Comparison of ENCODE assay signal across 18 cellular contexts in the genomic region with DNA sequence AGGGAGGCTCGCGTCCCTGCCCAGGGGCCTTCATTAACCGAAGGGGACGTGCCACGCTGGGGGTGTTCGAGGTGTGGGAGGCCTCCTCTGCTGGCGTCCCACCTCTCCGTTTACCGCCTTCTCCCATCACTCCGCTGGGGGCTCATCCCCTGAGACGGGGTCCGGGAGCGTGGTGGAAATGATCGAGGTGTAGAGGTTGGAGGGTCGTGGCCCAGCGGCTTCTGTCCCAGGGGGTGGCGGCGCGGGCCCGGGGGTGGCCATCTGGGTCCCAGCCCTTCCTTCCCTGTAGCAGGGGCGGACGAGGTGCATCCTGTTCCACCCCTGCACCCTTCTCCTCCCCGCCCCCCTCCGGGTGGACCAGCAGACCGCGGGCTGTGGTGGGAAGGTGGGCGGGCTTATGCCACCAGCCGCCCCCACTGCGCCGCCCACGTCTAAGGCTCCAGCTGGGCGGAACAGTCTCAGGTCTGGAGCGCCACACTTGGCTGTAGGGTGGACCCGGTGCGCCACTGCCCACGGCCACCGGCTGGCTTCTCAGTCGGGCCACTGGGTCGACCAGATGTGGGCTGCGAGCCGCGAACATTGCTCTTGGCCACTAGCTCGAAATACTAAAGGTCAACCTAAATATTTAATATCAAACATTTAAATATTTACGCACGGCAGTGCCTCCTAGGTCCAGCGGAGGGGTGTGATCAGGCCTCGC.
DNase-seq lines count a peak whose midpoint lies in the region; ATAC-seq and TF ChIP-seq lines count a peak whose summit lies in the region.
"Had no signal": no experiment of that assay in that cellular context is flagged by ENCODE, and none has a peak within 500 bp of the region (broad histone marks: within the 10 kb centered on the region; RNA-seq: fewer than 3 reads in every experiment).

No MANE protein-coding gene starts in this region.

- no peaks in the 10 kb centered on the region for H3K4me1 Mint-ChIP-seq in stimulated activated memory B cell treated with anti-CD40 and anti-IgM and Interleukin-4, amounts not matched to agents 10 μg/mL and 1 μg/mL and 100 μg/mL, for 72 hours
- H3K4me1 Mint-ChIP-seq: B cell; CD4-positive, CD25-positive, alpha-beta regulatory T cell had no signal

- H4K5ac ChIP-seq in mesendoderm (ENCODE audit: low read length): no peak overlapping the region

- in situ Hi-C loops in KBM-7 (cut with MboI; ENCODE audit: low pct_unique_long_range_greater_than_20kb, low sequenced_read_pairs): no loop called here

- no peak overlapping the region for H2BK5ac ChIP-seq in mesendoderm (ENCODE audit: low read length)

- no peaks in the 10 kb centered on the region for H3K36me3 Mint-ChIP-seq in stimulated activated memory B cell treated with anti-CD40 and anti-IgM and Interleukin-4, amounts not matched to agents 10 μg/mL and 1 μg/mL and 100 μg/mL, for 72 hours
- H3K36me3 Mint-ChIP-seq: CD4-positive, CD25-positive, alpha-beta regulatory T cell; CD8-positive, alpha-beta T cell had no signal

- no peaks in the 10 kb centered on the region for H3K79me2 ChIP-seq in mesendoderm (ENCODE audit: control insufficient read depth, insufficient read depth, low read length)

- no peak overlapping the region for H3K27ac Mint-ChIP-seq in stimulated activated memory B cell treated with anti-CD40 and anti-IgM and Interleukin-4, amounts not matched to agents 10 μg/mL and 1 μg/mL and 100 μg/mL, for 72 hours
- H3K27ac Mint-ChIP-seq: B cell; CD4-positive, CD25-positive, alpha-beta regulatory T cell; CD8-positive, alpha-beta T cell had no signal

- H3K4me3 Mint-ChIP-seq in stimulated activated memory B cell treated with anti-CD40 and anti-IgM and Interleukin-4, amounts not matched to agents 10 μg/mL and 1 μg/mL and 100 μg/mL, for 72 hours: no peak overlapping the region
- H3K4me3 Mint-ChIP-seq: B cell; CD4-positive, CD25-positive, alpha-beta regulatory T cell; CD8-positive, alpha-beta T cell had no signal

- H3K36me3 ChIP-seq in right atrium auricular region: no peaks in the 10 kb centered on the region
- no peaks in the 10 kb centered on the region for H3K36me3 ChIP-seq in H7 (replicated peaks; ENCODE audit: control insufficient read depth, insufficient read depth, low read length)
- no peaks in the 10 kb centered on the region for H3K36me3 ChIP-seq in RWPE2 (ENCODE audit: low read depth)
- H3K36me3 ChIP-seq in A673 (ENCODE audit: insufficient read depth, low read length, poor library complexity, severe bottlenecking): no peaks in the 10 kb centered on the region
- H3K36me3 ChIP-seq in mesendoderm (ENCODE audit: control insufficient read depth, insufficient read depth, low read length): no peaks in the 10 kb centered on the region
- H3K36me3 ChIP-seq: BLaER1 had no signal

- H2BK120ac ChIP-seq in mesendoderm (ENCODE audit: low read depth, low read length): no peak overlapping the region

- no peak overlapping the region for H2BK15ac ChIP-seq in mesendoderm (replicated peaks; ENCODE audit: low read depth)

- H3K4ac ChIP-seq in mesendoderm (ENCODE audit: low read depth, low read length): no peak overlapping the region

- H3K79me1 ChIP-seq in mesendoderm (ENCODE audit: low read length): no peaks in the 10 kb centered on the region

- no peak overlapping the region for H4K8ac ChIP-seq in mesendoderm (ENCODE audit: low read depth, low read length)

- no peak overlapping the region for H3K9ac ChIP-seq in mesendoderm (ENCODE audit: low read length)
- H3K9ac ChIP-seq: BLaER1 had no signal

- no peak overlapping the region for H3K4me2 ChIP-seq in mesendoderm (ENCODE audit: low read length)
- H3K4me2 ChIP-seq: BLaER1 had no signal

- H3K27ac ChIP-seq in right atrium auricular region (no peak overlapping the region), RWPE2 (ENCODE audit: poor library complexity, severe bottlenecking) (no peak overlapping the region), A673 (ENCODE audit: low read depth, low read length, poor library complexity, severe bottlenecking) (no peak overlapping the region), mesendoderm (ENCODE audit: low read depth, low read length) (no peak overlapping the region)
- H3K27ac ChIP-seq: BLaER1, C4-2B had no signal

- peaks cover 0 to 23% of the 10 kb centered on the region in 2 donors for H3K9me3 ChIP-seq in right atrium auricular region
- peaks cover 12% of the 10 kb centered on the region for H3K9me3 ChIP-seq in RWPE2 (ENCODE audit: severe bottlenecking)
- H3K9me3 ChIP-seq in A673 (ENCODE audit: low read depth, low read length, poor library complexity, severe bottlenecking): peaks cover 49% of the 10 kb centered on the region
- H3K9me3 ChIP-seq: Caco-2 had no signal

- H3K27me3 Mint-ChIP-seq in stimulated activated memory B cell treated with anti-CD40 and anti-IgM and Interleukin-4, amounts not matched to agents 10 μg/mL and 1 μg/mL and 100 μg/mL, for 72 hours: no peaks in the 10 kb centered on the region
- H3K27me3 Mint-ChIP-seq: B cell; CD4-positive, CD25-positive, alpha-beta regulatory T cell had no signal

- CTCF ChIA-PET in A673 (lab: Charles Lee): no interaction called here

- POLR2A ChIA-PET in A673 (lab: Charles Lee; ENCODE audit: low non-redundant PET): no interaction called here

- DNase-seq in Right ventricle myocardium inferior (ENCODE audit: missing footprints) (peak; percentile 48), right atrium auricular region (ENCODE audit: low spot score) (no peak), H7 (peak; percentile 10), RWPE2 (ENCODE audit: low spot score) (peak; percentile 41), KBM-7 (no peak), A673 (ENCODE audit: low spot score) (no peak), mesendoderm (no peak)
- DNase-seq: Caco-2; CD4-positive, CD25-positive, alpha-beta regulatory T cell; CD8-positive, alpha-beta T cell; DMS153; DND-41; GOT3; HCEC 1CT had no signal

- no peak overlapping the region for H2AK5ac ChIP-seq in mesendoderm (ENCODE audit: low read length)

- WGBS in mesendoderm (ENCODE audit: extremely low coverage, insufficient coverage, low lambda C conversion rate): no CpG with 5 or more reads among the region's 47 CpGs

- H3K27me3 ChIP-seq in right atrium auricular region: no peaks in the 10 kb centered on the region
- no peaks in the 10 kb centered on the region for H3K27me3 ChIP-seq in H7 (ENCODE audit: control insufficient read depth, insufficient read depth, low read length)
- H3K27me3 ChIP-seq in RWPE2 (ENCODE audit: insufficient read depth, poor library complexity, severe bottlenecking): no peaks in the 10 kb centered on the region
- no peaks in the 10 kb centered on the region for H3K27me3 ChIP-seq in A673 (replicated peaks; ENCODE audit: insufficient read depth, low read depth, low read length, poor library complexity)
- H3K27me3 ChIP-seq in mesendoderm (ENCODE audit: insufficient read depth, low read length, poor library complexity): no peaks in the 10 kb centered on the region
- H3K27me3 ChIP-seq: BLaER1 had no signal

- no peak overlapping the region for H3K4me3 ChIP-seq in right atrium auricular region
- no peak overlapping the region for H3K4me3 ChIP-seq in H7 (ENCODE audit: insufficient read depth, low read depth, low read length)
- no peak overlapping the region for H3K4me3 ChIP-seq in RWPE2 (ENCODE audit: severe bottlenecking)
- no peak overlapping the region for H3K4me3 ChIP-seq in A673 (ENCODE audit: low read depth, low read length, poor library complexity, severe bottlenecking)
- no peak overlapping the region for H3K4me3 ChIP-seq in mesendoderm (ENCODE audit: low read length)
- H3K4me3 ChIP-seq: BLaER1 had no signal

- BruUV-seq in A673 (replicated peaks; lab: Mats Ljungman, UMichigan): no TSS peak

- H3K4me1 ChIP-seq in right atrium auricular region (no peaks in the 10 kb centered on the region), RWPE2 (ENCODE audit: insufficient read depth, poor library complexity, severe bottlenecking) (no peaks in the 10 kb centered on the region), A673 (ENCODE audit: insufficient read depth, low read length, poor library complexity, severe bottlenecking) (no peaks in the 10 kb centered on the region), mesendoderm (ENCODE audit: control insufficient read depth, low read depth, low read length) (no peaks in the 10 kb centered on the region)
- H3K4me1 ChIP-seq: BLaER1, Caco-2 had no signal

- H3K9me3 Mint-ChIP-seq in stimulated activated memory B cell treated with anti-CD40 and anti-IgM and Interleukin-4, amounts not matched to agents 10 μg/mL and 1 μg/mL and 100 μg/mL, for 72 hours: peaks cover 9% of the 10 kb centered on the region

- H3K18ac ChIP-seq in mesendoderm (ENCODE audit: low read length): no peak overlapping the region

- no peak for ATAC-seq in Right ventricle myocardium inferior
- no peak for ATAC-seq in RWPE2 (ENCODE audit: low read depth)
- ATAC-seq in stimulated activated memory B cell treated with anti-CD40 and anti-IgM and Interleukin-4, amounts not matched to agents 10 μg/mL and 1 μg/mL and 100 μg/mL, for 72 hours: peak; percentile 51
- ATAC-seq: CD8-positive, alpha-beta T cell had no signal

- H3K23ac ChIP-seq in mesendoderm (ENCODE audit: low read length): no peak overlapping the region

- no peak overlapping the region for H3K56ac ChIP-seq in mesendoderm (ENCODE audit: low read length)

- no peak for TF ChIP-seq CTCF in right atrium auricular region (IDR thresholded peaks at IDR 0.05)
- no peak for TF ChIP-seq CTCF in RWPE2 (IDR thresholded peaks at IDR 0.05; ENCODE audit: poor library complexity, severe bottlenecking)
- TF ChIP-seq CTCF in A673 (conservative IDR thresholded peaks at IDR 0.05; ENCODE audit: low read depth, low read length): no peak

- intact Hi-C loops in Right ventricle myocardium inferior (cut with DNase I) (no loop called here), A673 (cut with micrococcal nuclease; ENCODE audit: unreplicated experiment) (no loop called here)

Comparison
In these comparisons a context has a peak if more than half of its experiments do, and no peak if none do; other contexts are left out.
1. DNase-seq: peak in Right ventricle myocardium inferior (single experiment), H7 (single experiment) and RWPE2 (single experiment); none in right atrium auricular region (single experiment), KBM-7 (single experiment), A673 (single experiment) and mesendoderm (single experiment).